ENCODE assay signal across 23 cellular contexts in the genomic region with DNA sequence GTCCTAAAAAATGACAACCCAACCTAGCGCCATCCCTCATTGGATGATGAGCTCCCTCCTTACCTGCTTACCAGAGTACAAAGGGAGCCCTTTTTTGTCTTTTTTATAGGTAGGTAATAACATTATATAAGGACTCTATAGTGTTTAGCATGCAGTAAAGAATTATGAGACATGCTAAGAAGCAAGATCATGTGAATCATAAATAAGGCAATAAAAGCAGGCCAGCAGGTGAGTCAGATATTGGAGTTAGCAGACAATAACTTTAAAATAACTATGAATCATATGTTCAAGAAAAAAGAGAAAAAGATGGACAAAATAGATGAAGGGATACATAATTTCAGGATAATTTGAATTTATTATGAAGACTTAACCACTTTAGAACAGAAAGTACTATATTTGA.
A peak's percentile ranks its signal among the peaks of the same experiment; 100 is the strongest.
DNase-seq lines count a peak whose midpoint lies in the region; ATAC-seq and TF ChIP-seq lines count a peak whose summit lies in the region.
"Had no signal": no experiment of that assay in that cellular context is flagged by ENCODE, and none has a peak within 500 bp of the region (broad histone marks: within the 10 kb centered on the region; RNA-seq: fewer than 3 reads in every experiment).

No MANE protein-coding gene starts in this region.

- no peak for ATAC-seq in HG03025 (IDR thresholded peaks at IDR 0.05; ENCODE audit: low FRiP score, unreplicated experiment)
- ATAC-seq: CD8-positive, alpha-beta T cell; HepG2; left lobe of liver had no signal

- DNase-seq in MCF 10A (ENCODE audit: unreplicated experiment), result peak; percentile 20
- no peak for DNase-seq in breast epithelium (ENCODE audit: low spot score in 2 of 2)
- DNase-seq in activated T-helper 1 cell treated with anti-CD3 and anti-CD28 coated beads, Interleukin-12 subunit alpha, Interleukin-12 subunit beta, Interleukin-2, Interleukin-4 antibody, amounts not matched to agents 30 ng/mL and 10 ng/mL and 1 ng/mL, durations not matched to agents 14 hours and 24 hours and 36 hours (ENCODE audit: low spot score), result no peak
- peak; percentile 48 for DNase-seq in fibroblast of mammary gland (ENCODE audit: low read depth)
- no peak for DNase-seq in occipital lobe (lab: John Stamatoyannopoulos, UW)
- no peak for DNase-seq in posterior vena cava (ENCODE audit: low spot score)
- DNase-seq: activated T-cell treated with anti-CD3 and anti-CD28 coated beads, Interleukin-2, amount 50 U/mL, for 1 hour; CD8-positive, alpha-beta T cell; DMS 273 treated with DMSO at 0.1 percent for 48 hours; effector memory CD4-positive, alpha-beta T cell; GOT3; NCI-H1105; NCI-H1930; NCI-H526 treated with DMSO at 0.1 percent for 48 hours; SJCRH30 had no signal

- BruUV-seq in MCF 10A (replicated peaks; lab: Mats Ljungman, UMichigan), result no TSS peak

- peaks cover 12% of the 10 kb centered on the region for H3K4me1 Mint-ChIP-seq in MCF 10A (ENCODE audit: insufficient read depth, unreplicated experiment)
- H3K4me1 Mint-ChIP-seq in activated T-helper 1 cell treated with anti-CD3 and anti-CD28 coated beads, Interleukin-12 subunit alpha, Interleukin-12 subunit beta, Interleukin-2, Interleukin-4 antibody, amounts not matched to agents 30 ng/mL and 10 ng/mL and 1 ng/mL, durations not matched to agents 14 hours and 24 hours and 36 hours (ENCODE audit: low read depth), result peaks cover 35% of the 10 kb centered on the region

- no peak overlapping the region for H3K4me3 Mint-ChIP-seq in MCF 10A (ENCODE audit: unreplicated experiment)
- no peak overlapping the region for H3K4me3 Mint-ChIP-seq in activated T-helper 1 cell treated with anti-CD3 and anti-CD28 coated beads, Interleukin-12 subunit alpha, Interleukin-12 subunit beta, Interleukin-2, Interleukin-4 antibody, amounts not matched to agents 30 ng/mL and 10 ng/mL and 1 ng/mL, durations not matched to agents 14 hours and 24 hours and 36 hours
- H3K4me3 Mint-ChIP-seq: B cell; brain; CD8-positive, alpha-beta T cell; type B pancreatic cell had no signal

- H3K36me3 ChIP-seq in breast epithelium (no peaks in the 10 kb centered on the region), subcutaneous abdominal adipose tissue (ENCODE audit: control insufficient read depth in 5 of 5, insufficient read depth in 5 of 5, low read length in 5 of 5) (peaks cover 0 to 12% (median 4%) of the 10 kb centered on the region in 5 donors)
- H3K36me3 ChIP-seq: esophagus muscularis mucosa had no signal

- no peak overlapping the region for H3K27ac ChIP-seq in breast epithelium
- H3K27ac ChIP-seq in subcutaneous abdominal adipose tissue (ENCODE audit: low read depth, low read length), result peak overlapping the region; percentile 26
- H3K27ac ChIP-seq: esophagus muscularis mucosa, SJCRH30 had no signal

- no peak overlapping the region for H3K4me3 ChIP-seq in breast epithelium
- no peak overlapping the region for H3K4me3 ChIP-seq in fibroblast of mammary gland (ENCODE audit: control insufficient read depth, low read depth, low read length)
- no peak overlapping the region for H3K4me3 ChIP-seq in subcutaneous abdominal adipose tissue (ENCODE audit: low read depth in 1 of 5, low read length in 5 of 5)
- H3K4me3 ChIP-seq: esophagus muscularis mucosa, SJCRH30 had no signal

- H3K9me3 Mint-ChIP-seq in MCF 10A (ENCODE audit: unreplicated experiment), result peaks cover 7% of the 10 kb centered on the region
- no peaks in the 10 kb centered on the region for H3K9me3 Mint-ChIP-seq in activated T-helper 1 cell treated with anti-CD3 and anti-CD28 coated beads, Interleukin-12 subunit alpha, Interleukin-12 subunit beta, Interleukin-2, Interleukin-4 antibody, amounts not matched to agents 30 ng/mL and 10 ng/mL and 1 ng/mL, durations not matched to agents 14 hours and 24 hours and 36 hours
- H3K9me3 Mint-ChIP-seq: CD8-positive, alpha-beta T cell had no signal

- intact Hi-C loops in MCF 10A (cut with micrococcal nuclease) (no loop called here), breast epithelium (cut with DNase I; ENCODE audit: low total_unique reads) (no loop called here), posterior vena cava (cut with DNase I) (loop anchor here in 1 of 2 donors (1.0 kb wide), 1 partner anchor 26 kb away; no protein-coding TSS in a partner anchor)
- intact Hi-C loops in activated T-helper 1 cell treated with anti-CD3 and anti-CD28 coated beads, Interleukin-12 subunit alpha, Interleukin-12 subunit beta, Interleukin-2, Interleukin-4 antibody, amounts not matched to agents 30 ng/mL and 10 ng/mL and 1 ng/mL, durations not matched to agents 14 hours and 24 hours and 36 hours (cut with micrococcal nuclease), result no loop called here

- CTCF ChIA-PET in MCF 10A (lab: Yijun Ruan, JAX), result interaction anchor here (0.7 kb wide), 2 partner anchors 10 to 1094 kb away, joined by 3 to 4 read pairs; no protein-coding TSS in a partner anchor

- POLR2A ChIA-PET in MCF 10A (lab: Yijun Ruan, JAX), result interaction anchor here (1.4 to 1.5 kb wide), 2 partner anchors 9 to 22 kb away, joined by 3 to 5 read pairs; no protein-coding TSS in a partner anchor

- H3K27ac Mint-ChIP-seq in MCF 10A (ENCODE audit: low read depth, unreplicated experiment), result no peak overlapping the region
- H3K27ac Mint-ChIP-seq in activated T-helper 1 cell treated with anti-CD3 and anti-CD28 coated beads, Interleukin-12 subunit alpha, Interleukin-12 subunit beta, Interleukin-2, Interleukin-4 antibody, amounts not matched to agents 30 ng/mL and 10 ng/mL and 1 ng/mL, durations not matched to agents 14 hours and 24 hours and 36 hours, result peak overlapping the region; percentile 68
- H3K27ac Mint-ChIP-seq: CD8-positive, alpha-beta T cell; type B pancreatic cell had no signal

- H3K4me1 ChIP-seq in breast epithelium (no peaks in the 10 kb centered on the region), subcutaneous abdominal adipose tissue (ENCODE audit: control insufficient read depth in 5 of 5, insufficient read depth in 5 of 5, low read length in 5 of 5) (peaks cover 0 to 18% (median 3%) of the 10 kb centered on the region in 5 donors)
- H3K4me1 ChIP-seq: SJCRH30 had no signal

- H3K36me3 Mint-ChIP-seq in MCF 10A (ENCODE audit: insufficient read depth, unreplicated experiment), result peaks cover 6% of the 10 kb centered on the region
- H3K36me3 Mint-ChIP-seq in activated T-helper 1 cell treated with anti-CD3 and anti-CD28 coated beads, Interleukin-12 subunit alpha, Interleukin-12 subunit beta, Interleukin-2, Interleukin-4 antibody, amounts not matched to agents 30 ng/mL and 10 ng/mL and 1 ng/mL, durations not matched to agents 14 hours and 24 hours and 36 hours (ENCODE audit: low read depth), result peaks cover 45% of the 10 kb centered on the region

- H3K27me3 ChIP-seq in breast epithelium (no peaks in the 10 kb centered on the region), subcutaneous abdominal adipose tissue (ENCODE audit: control insufficient read depth in 5 of 5, insufficient read depth in 4 of 5, low read length in 5 of 5) (no peaks in the 10 kb centered on the region)
- H3K27me3 ChIP-seq: esophagus muscularis mucosa, SJCRH30 had no signal

- H3K9me3 ChIP-seq in breast epithelium, result no peaks in the 10 kb centered on the region
- H3K9me3 ChIP-seq in subcutaneous abdominal adipose tissue (ENCODE audit: control insufficient read depth in 5 of 5, low read length in 5 of 5), result no peaks in the 10 kb centered on the region
- H3K9me3 ChIP-seq: esophagus muscularis mucosa had no signal

- no peak for TF ChIP-seq CTCF in MCF 10A (IDR thresholded peaks at IDR 0.05; ENCODE audit: unreplicated experiment)
- TF ChIP-seq CTCF in breast epithelium (IDR thresholded peaks at IDR 0.05), result no peak
- TF ChIP-seq CTCF in fibroblast of mammary gland (conservative IDR thresholded peaks at IDR 0.05; ENCODE audit: control insufficient read depth, insufficient read depth, low read depth, low read length), result no peak

- H3K27me3 Mint-ChIP-seq in MCF 10A (ENCODE audit: insufficient read depth, unreplicated experiment), result no peaks in the 10 kb centered on the region
- no peaks in the 10 kb centered on the region for H3K27me3 Mint-ChIP-seq in activated T-helper 1 cell treated with anti-CD3 and anti-CD28 coated beads, Interleukin-12 subunit alpha, Interleukin-12 subunit beta, Interleukin-2, Interleukin-4 antibody, amounts not matched to agents 30 ng/mL and 10 ng/mL and 1 ng/mL, durations not matched to agents 14 hours and 24 hours and 36 hours (ENCODE audit: insufficient read depth)
- H3K27me3 Mint-ChIP-seq: B cell, brain, type B pancreatic cell had no signal

- TF ChIP-seq POLR2A in breast epithelium (IDR thresholded peaks at IDR 0.05), result no peak

- H3K9ac ChIP-seq in subcutaneous abdominal adipose tissue (ENCODE audit: low read length in 5 of 5), result no peak overlapping the region

Comparison
In these comparisons a context has a peak if more than half of its experiments do, and no peak if none do; other contexts are left out.
1. DNase-seq: peak in MCF 10A (single experiment) and fibroblast of mammary gland (single experiment); none in breast epithelium (0 of 2), activated T-helper 1 cell treated with anti-CD3 and anti-CD28 coated beads, Interleukin-12 subunit alpha, Interleukin-12 subunit beta, Interleukin-2, Interleukin-4 antibody, amounts not matched to agents 30 ng/mL and 10 ng/mL and 1 ng/mL, durations not matched to agents 14 hours and 24 hours and 36 hours (single experiment), occipital lobe (single experiment) and posterior vena cava (single experiment).